ENCODE assay signal across 9 cellular contexts in the genomic region with DNA sequence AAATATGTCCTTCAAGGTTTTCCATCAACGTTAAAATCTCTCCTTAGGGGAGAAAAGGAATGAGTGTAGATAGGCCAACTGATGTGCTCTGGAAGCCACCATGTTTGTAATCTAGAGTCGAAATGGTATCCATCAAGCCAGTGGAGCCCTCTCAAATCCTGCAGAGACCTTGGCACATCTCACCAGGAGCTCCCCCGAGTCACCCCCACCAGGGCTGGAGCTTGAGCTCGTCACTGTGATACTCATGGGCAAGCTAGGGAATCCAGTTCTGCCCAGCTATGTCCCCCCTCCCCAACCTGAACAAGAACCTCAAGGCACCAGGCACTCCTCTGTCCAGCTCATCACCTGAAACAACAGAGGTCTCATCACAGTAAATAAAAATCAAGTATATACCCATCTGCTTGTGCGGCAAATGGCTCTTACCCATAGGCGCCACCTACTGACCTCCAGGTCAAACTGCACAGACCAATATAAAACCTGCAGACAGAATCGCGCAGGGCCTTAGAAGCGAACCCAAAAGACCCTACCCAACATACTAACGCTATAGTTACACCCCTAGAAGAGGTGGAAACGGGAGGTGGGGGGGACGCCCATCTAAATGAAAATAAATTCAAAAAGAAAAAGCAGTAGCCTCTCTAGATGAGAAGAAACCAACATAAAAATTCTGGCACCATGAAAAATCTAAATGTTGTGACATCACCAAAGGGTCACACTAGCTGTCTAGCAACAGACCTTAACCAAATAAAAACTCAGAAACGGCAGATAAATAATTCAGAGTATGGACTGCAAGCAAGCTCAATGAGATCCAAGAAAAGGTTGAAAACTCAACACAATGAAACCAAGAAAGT.
DNase-seq lines count a peak whose midpoint lies in the region; ATAC-seq, FAIRE-seq and TF ChIP-seq lines count a peak whose summit lies in the region.
"Had no signal": no experiment of that assay in that cellular context is flagged by ENCODE, and none has a peak within 500 bp of the region (broad histone marks: within the 10 kb centered on the region; RNA-seq: fewer than 3 reads in every experiment).

No MANE protein-coding gene starts in this region.

- no peak overlapping the region for H3K27ac ChIP-seq in OCI-LY7 (ENCODE audit: low read depth, low read length, poor library complexity, severe bottlenecking)
- H3K27ac ChIP-seq in endothelial cell of umbilical vein (ENCODE audit: insufficient read depth, low read depth, low read length): no peak overlapping the region

- H2AFZ ChIP-seq in OCI-LY7 (ENCODE audit: low read length): no peak overlapping the region
- H2AFZ ChIP-seq in endothelial cell of umbilical vein (ENCODE audit: low read depth, low read length): no peak overlapping the region

- H3K27me3 Mint-ChIP-seq in HFFc6 (ENCODE audit: insufficient read depth): no peaks in the 10 kb centered on the region; the same call in 1 of the 2 replicates
- H3K27me3 Mint-ChIP-seq: natural killer cell treated with Interleukin-12 subunit alpha and Interleukin-12 subunit beta and Interleukin-15 and Interleukin-18, amount 100 ng/mL, for 72 hours had no signal

- H3K9me3 Mint-ChIP-seq in HFFc6: peaks cover 13% of the 10 kb centered on the region

- no peaks in the 10 kb centered on the region for H3K27me3 ChIP-seq in endothelial cell of umbilical vein (ENCODE audit: control insufficient read depth in 2 of 2, insufficient read depth in 2 of 2, low read length in 2 of 2)

- POLR2A ChIA-PET in OCI-LY7 (lab: Charles Lee): interaction anchor here (1.1 kb wide), 1 partner anchor 13 kb away, joined by 3 read pairs; no protein-coding TSS in a partner anchor
- POLR2A ChIA-PET in endothelial cell of umbilical vein (lab: Charles Lee): no interaction called here

- H3K79me2 ChIP-seq in OCI-LY7 (ENCODE audit: insufficient read depth, low read depth, low read length) (no peaks in the 10 kb centered on the region), endothelial cell of umbilical vein (ENCODE audit: control insufficient read depth, insufficient read depth, low read length) (no peaks in the 10 kb centered on the region)

- peak; percentile 13 for FAIRE-seq in GM12891 (lab: Jason Lieb, UNC)
- FAIRE-seq in endothelial cell of umbilical vein (lab: Jason Lieb, UNC): peak; percentile 71

- CTCF ChIA-PET in OCI-LY7 (lab: Charles Lee; ENCODE audit: unreplicated experiment): no interaction called here
- CTCF ChIA-PET in endothelial cell of umbilical vein (lab: Charles Lee): interaction anchor here (0.7 to 2.3 kb wide), 18 partner anchors 9 to 374 kb away, joined by 3 to 18 read pairs (median 4); no protein-coding TSS in a partner anchor

- no peak overlapping the region for H3K4me3 ChIP-seq in OCI-LY7 (ENCODE audit: low read depth, low read length, poor library complexity, severe bottlenecking)
- no peak overlapping the region for H3K4me3 ChIP-seq in endothelial cell of umbilical vein (replicated peaks in 1 of 3; ENCODE audit: insufficient read depth in 1 of 3, low read depth in 1 of 3, low read length in 3 of 3)

- H3K4me1 ChIP-seq in OCI-LY7 (ENCODE audit: insufficient read depth, low read length, poor library complexity, severe bottlenecking) (no peaks in the 10 kb centered on the region), endothelial cell of umbilical vein (ENCODE audit: control insufficient read depth, extremely low read depth, insufficient read depth, low read length) (no peaks in the 10 kb centered on the region)

- H3K9ac ChIP-seq in endothelial cell of umbilical vein (replicated peaks; ENCODE audit: extremely low read depth, insufficient read depth, low read length): no peak overlapping the region

- H3K9me2 ChIP-seq in OCI-LY7 (ENCODE audit: insufficient read depth, low read length): no peaks in the 10 kb centered on the region

- intact Hi-C loops in OCI-LY7 (cut with micrococcal nuclease; ENCODE audit: unreplicated experiment) (no loop called here), endothelial cell of umbilical vein (cut with micrococcal nuclease) (loop anchor here (1.0 kb wide), 1 partner anchor 75 kb away; a partner anchor contains a TSS)

- no peaks in the 10 kb centered on the region for H3K9me1 ChIP-seq in endothelial cell of umbilical vein (replicated peaks; ENCODE audit: control insufficient read depth, extremely low read depth, insufficient read depth, low read length)

- DNase-seq in GM12891 (ENCODE audit: insufficient read length, low spot score): peak; percentile 24
- no peak for DNase-seq in HFFc6
- DNase-seq in OCI-LY7 (ENCODE audit: low spot score): peak; percentile 43
- DNase-seq in endothelial cell of umbilical vein (ENCODE audit: low read depth, low spot score): peak; percentile 40
- peak; percentile 10 for DNase-seq in stimulated activated CD4-positive, alpha-beta T cell treated with anti-CD3 and anti-CD28 coated beads, Interleukin-12 subunit alpha, Interleukin-12 subunit beta, amount 100 ng/mL, for 4 hours
- DNase-seq in NCI-H2196 (lab: John Stamatoyannopoulos, UW; ENCODE audit: unreplicated experiment): no peak
- no peak for DNase-seq in activated CD4-positive, alpha-beta T cell treated with anti-CD3 and anti-CD28 coated beads for 4 hours

- dilution Hi-C loops in endothelial cell of umbilical vein (cut with MboI; ENCODE audit: extremely low pct_ligation_motif_present, low sequenced_read_pairs): no loop called here

- BruUV-seq in OCI-LY7 (replicated peaks; lab: Mats Ljungman, UMichigan) (no TSS peak), endothelial cell of umbilical vein (replicated peaks; lab: Mats Ljungman, UMichigan) (no TSS peak)

- TF ChIP-seq CTCF in HFFc6 (IDR thresholded peaks at IDR 0.05): peak; percentile 73
- peak; percentile 88 for TF ChIP-seq CTCF in OCI-LY7 (conservative IDR thresholded peaks at IDR 0.05; ENCODE audit: low read length)
- TF ChIP-seq CTCF in endothelial cell of umbilical vein (IDR thresholded peaks at IDR 0.05; ENCODE audit: extremely low read depth in 1 of 2, insufficient read depth in 1 of 2, low read depth in 1 of 2, low read length in 2 of 2): peak; percentile 59 to 64

- H3K4me3 Mint-ChIP-seq in HFFc6: no peak overlapping the region
- H3K4me3 Mint-ChIP-seq: natural killer cell treated with Interleukin-12 subunit alpha and Interleukin-12 subunit beta and Interleukin-15 and Interleukin-18, amount 100 ng/mL, for 72 hours had no signal

- H3K36me3 ChIP-seq in OCI-LY7 (ENCODE audit: insufficient read depth, low read length): no peaks in the 10 kb centered on the region
- H3K36me3 ChIP-seq in endothelial cell of umbilical vein (ENCODE audit: control insufficient read depth in 2 of 2, extremely low read depth in 1 of 2, insufficient read depth in 2 of 2, low read length in 2 of 2): no peaks in the 10 kb centered on the region

- H3K4me2 ChIP-seq in OCI-LY7 (ENCODE audit: low read length): no peak overlapping the region
- no peak overlapping the region for H3K4me2 ChIP-seq in endothelial cell of umbilical vein (ENCODE audit: insufficient read depth, low read length)

- peaks cover 21% of the 10 kb centered on the region for H3K36me3 Mint-ChIP-seq in HFFc6 (ENCODE audit: low read depth)

- no peak overlapping the region for H3K27ac Mint-ChIP-seq in HFFc6
- H3K27ac Mint-ChIP-seq: natural killer cell treated with Interleukin-12 subunit alpha and Interleukin-12 subunit beta and Interleukin-15 and Interleukin-18, amount 100 ng/mL, for 72 hours had no signal

- H4K20me1 ChIP-seq in OCI-LY7 (ENCODE audit: insufficient read depth, low read length): no peaks in the 10 kb centered on the region
- H4K20me1 ChIP-seq in endothelial cell of umbilical vein (replicated peaks; ENCODE audit: control insufficient read depth, extremely low read depth, insufficient read depth, low read length): no peaks in the 10 kb centered on the region

- H3K4me1 Mint-ChIP-seq in HFFc6 (ENCODE audit: low read depth): no peaks in the 10 kb centered on the region

- TF ChIP-seq POLR2A in GM12891 (IDR thresholded peaks at IDR 0.05; ENCODE audit: low read depth, low read length): no peak
- TF ChIP-seq POLR2A in endothelial cell of umbilical vein (IDR thresholded peaks at IDR 0.05; ENCODE audit: low read depth, low read length): no peak

- ATAC-seq in GM21786 (IDR thresholded peaks at IDR 0.05; ENCODE audit: unreplicated experiment): no peak

- H3K9me3 ChIP-seq in OCI-LY7 (ENCODE audit: low read length) (0 out of 2 replicates have a peak, but pooled peaks cover 3% of the 10 kb centered on the region), endothelial cell of umbilical vein (replicated peaks; ENCODE audit: control insufficient read depth, insufficient read depth, low read length) (no peaks in the 10 kb centered on the region)

TF ChIP-seq in GM12891, 5 proteins besides CTCF, POLR2A, EP300 and RAD21:
- no peak for TF ChIP-seq SPI1 (IDR thresholded peaks at IDR 0.05; ENCODE audit: low read depth, low read length)
- TF ChIP-seq POLR2AphosphoS5 (IDR thresholded peaks at IDR 0.05; ENCODE audit: low read depth, low read length): no peak
- no peak for TF ChIP-seq POU2F2 (IDR thresholded peaks at IDR 0.05; ENCODE audit: low read depth, low read length)
- TF ChIP-seq TAF1 (IDR thresholded peaks at IDR 0.05; ENCODE audit: low read depth, low read length): no peak
- TF ChIP-seq PAX5 (IDR thresholded peaks at IDR 0.05; ENCODE audit: insufficient read depth, low read length, severe bottlenecking): no peak
TF ChIP-seq in GM12891: peak in this region for 0.

TF ChIP-seq in endothelial cell of umbilical vein, 7 proteins besides CTCF, POLR2A, EP300 and RAD21:
- TF ChIP-seq FOS (IDR thresholded peaks at IDR 0.05; ENCODE audit: borderline replicate concordance, insufficient read depth, low read length) (no peak), EZH2 (IDR thresholded peaks at IDR 0.05; ENCODE audit: borderline replicate concordance, low read depth, low read length, severe bottlenecking) (no peak), POLR2AphosphoS5 (IDR thresholded peaks at IDR 0.05; ENCODE audit: insufficient read depth, low read depth, low read length) (no peak), MYC (IDR thresholded peaks at IDR 0.05; ENCODE audit: low read depth, low read length) (no peak), GATA2 (IDR thresholded peaks at IDR 0.05; ENCODE audit: insufficient read depth, insufficient read length, low read depth, low read length) (no peak), JUN (IDR thresholded peaks at IDR 0.05; ENCODE audit: borderline replicate concordance, insufficient read depth, insufficient read length, low read depth) (no peak)
- TF ChIP-seq, protein P1, sequence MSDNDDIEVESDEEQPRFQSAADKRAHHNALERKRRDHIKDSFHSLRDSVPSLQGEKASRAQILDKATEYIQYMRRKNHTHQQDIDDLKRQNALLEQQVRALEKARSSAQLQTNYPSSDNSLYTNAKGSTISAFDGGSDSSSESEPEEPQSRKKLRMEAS (IDR thresholded peaks at IDR 0.05; ENCODE audit: insufficient read depth, insufficient read length): no peak

Comparison
In these comparisons a context has a peak if more than half of its experiments do, and no peak if none do; other contexts are left out.
1. DNase-seq: peak in GM12891 (single experiment), OCI-LY7 (single experiment), endothelial cell of umbilical vein (single experiment) and stimulated activated CD4-positive, alpha-beta T cell treated with anti-CD3 and anti-CD28 coated beads, Interleukin-12 subunit alpha, Interleukin-12 subunit beta, amount 100 ng/mL, for 4 hours (single experiment); none in HFFc6 (single experiment), NCI-H2196 (single experiment) and activated CD4-positive, alpha-beta T cell treated with anti-CD3 and anti-CD28 coated beads for 4 hours (0 of 2).
2. Peak in every context shown above with its lines, with median percentiles within 50 percentile points of each other: CTCF ChIP-seq.